ENCODE assay signal across 20 cellular contexts in the genomic region with DNA sequence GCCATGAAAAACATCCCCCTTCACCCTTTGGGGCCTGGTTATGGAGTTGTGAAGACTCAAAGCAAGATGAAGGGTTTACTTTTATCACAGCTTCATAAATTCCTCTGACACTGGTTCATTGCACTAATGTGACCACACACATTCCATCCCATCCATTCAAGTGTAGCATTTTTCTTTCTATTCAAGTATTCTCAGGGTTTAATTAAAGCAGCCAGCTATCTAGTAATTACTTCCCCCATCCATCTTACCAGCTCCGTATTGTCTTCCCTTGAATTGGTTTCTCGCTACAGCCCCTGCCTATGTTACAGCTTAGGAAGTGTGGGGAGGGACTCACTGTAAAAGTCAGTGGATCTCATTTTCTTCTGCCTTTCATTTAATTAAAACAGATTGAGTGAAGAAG.
DNase-seq lines count a peak whose midpoint lies in the region; ATAC-seq, FAIRE-seq and TF ChIP-seq lines count a peak whose summit lies in the region.
"Had no signal": no experiment of that assay in that cellular context is flagged by ENCODE, and none has a peak within 500 bp of the region (broad histone marks: within the 10 kb centered on the region; RNA-seq: fewer than 3 reads in every experiment).

No MANE protein-coding gene starts in this region.

- no peak overlapping the region for H3K4me3 Mint-ChIP-seq in T-cell
- H3K4me3 Mint-ChIP-seq: activated CD8-positive, alpha-beta T cell treated with anti-CD3 and anti-CD28 coated beads, Interleukin-2, amount 10 ng/mL, durations not matched to agents 7 days and 5 days; activated T-helper 17 cell treated with anti-CD3 and anti-CD28 coated beads, Interleukin-2, amount 50 U/mL, for 72 hours; mesothelial cell of epicardium had no signal

- CTCF ChIA-PET in T-cell (lab: Charles Lee) = no interaction called here

- peak; percentile 93 for FAIRE-seq in RCC 7860 (lab: Jason Lieb, UNC)

- peaks cover 0 to 8% of the 10 kb centered on the region in 2 donors for H3K27me3 Mint-ChIP-seq in T-cell

- DNase-seq in EH (ENCODE audit: low read depth) (peak; percentile 82), RCC 7860 (ENCODE audit: low spot score) (peak; percentile 65), fibroblast of the aortic adventitia (ENCODE audit: low read depth) (peak; percentile 56), retina (peak; percentile 51), T-cell (no peak)
- no peak for DNase-seq in activated CD8-positive, alpha-beta memory T cell treated with anti-CD3 and anti-CD28 coated beads, Interleukin-2, amount 50 U/mL, for 4 hours
- DNase-seq: activated CD8-positive, alpha-beta T cell treated with anti-CD3 and anti-CD28 coated beads, Interleukin-2, amount 10 ng/mL, durations not matched to agents 7 days and 5 days; amniotic stem cell; C1 segment of cervical spinal cord; DMS53; head of caudate nucleus; NCI-H187; NCI-H524 treated with DMSO at 0.1 percent for 48 hours; ovary; PC-3 had no signal

- no peak for ATAC-seq in HG03175 (IDR thresholded peaks at IDR 0.05; ENCODE audit: unreplicated experiment)
- ATAC-seq in T-cell (replicated peaks in 1 of 4) = no peak
- ATAC-seq in HG03565 (IDR thresholded peaks at IDR 0.05; ENCODE audit: unreplicated experiment) = no peak
- ATAC-seq: activated CD8-positive, alpha-beta T cell treated with anti-CD3 and anti-CD28 coated beads, Interleukin-2, amount 10 ng/mL, durations not matched to agents 7 days and 5 days; activated T-helper 17 cell treated with anti-CD3 and anti-CD28 coated beads, Interleukin-2, amount 50 U/mL, for 72 hours; PC-3 had no signal

- TF ChIP-seq CTCF in fibroblast of the aortic adventitia (IDR thresholded peaks at IDR 0.05; ENCODE audit: insufficient read depth, low read length) = no peak

- H3K4me1 Mint-ChIP-seq in T-cell = no peaks in the 10 kb centered on the region
- H3K4me1 Mint-ChIP-seq: activated T-helper 17 cell treated with anti-CD3 and anti-CD28 coated beads, Interleukin-2, amount 50 U/mL, for 72 hours had no signal

- no peaks in the 10 kb centered on the region for H3K9me3 Mint-ChIP-seq in T-cell
- H3K9me3 Mint-ChIP-seq: activated T-helper 17 cell treated with anti-CD3 and anti-CD28 coated beads, Interleukin-2, amount 50 U/mL, for 72 hours; mesothelial cell of epicardium had no signal

- H3K27ac Mint-ChIP-seq in T-cell = no peak overlapping the region
- H3K27ac Mint-ChIP-seq: activated CD8-positive, alpha-beta T cell treated with anti-CD3 and anti-CD28 coated beads, Interleukin-2, amount 10 ng/mL, durations not matched to agents 7 days and 5 days; activated T-helper 17 cell treated with anti-CD3 and anti-CD28 coated beads, Interleukin-2, amount 50 U/mL, for 72 hours; mesothelial cell of epicardium had no signal

- no peak overlapping the region for H3K4me3 ChIP-seq in fibroblast of the aortic adventitia (ENCODE audit: low read depth, low read length)
- H3K4me3 ChIP-seq: coronary artery, ovary had no signal

- POLR2A ChIA-PET in T-cell (lab: Charles Lee) = no interaction called here

- H3K36me3 Mint-ChIP-seq in T-cell = no peaks in the 10 kb centered on the region
- H3K36me3 Mint-ChIP-seq: mesothelial cell of epicardium had no signal

Comparison
In these comparisons a context has a peak if more than half of its experiments do, and no peak if none do; other contexts are left out.
1. DNase-seq: peak in EH (single experiment), RCC 7860 (single experiment), fibroblast of the aortic adventitia (single experiment) and retina (single experiment); none in T-cell (0 of 34) and activated CD8-positive, alpha-beta memory T cell treated with anti-CD3 and anti-CD28 coated beads, Interleukin-2, amount 50 U/mL, for 4 hours (single experiment).